ENCODE assay signal across 13 cellular contexts in the genomic region with DNA sequence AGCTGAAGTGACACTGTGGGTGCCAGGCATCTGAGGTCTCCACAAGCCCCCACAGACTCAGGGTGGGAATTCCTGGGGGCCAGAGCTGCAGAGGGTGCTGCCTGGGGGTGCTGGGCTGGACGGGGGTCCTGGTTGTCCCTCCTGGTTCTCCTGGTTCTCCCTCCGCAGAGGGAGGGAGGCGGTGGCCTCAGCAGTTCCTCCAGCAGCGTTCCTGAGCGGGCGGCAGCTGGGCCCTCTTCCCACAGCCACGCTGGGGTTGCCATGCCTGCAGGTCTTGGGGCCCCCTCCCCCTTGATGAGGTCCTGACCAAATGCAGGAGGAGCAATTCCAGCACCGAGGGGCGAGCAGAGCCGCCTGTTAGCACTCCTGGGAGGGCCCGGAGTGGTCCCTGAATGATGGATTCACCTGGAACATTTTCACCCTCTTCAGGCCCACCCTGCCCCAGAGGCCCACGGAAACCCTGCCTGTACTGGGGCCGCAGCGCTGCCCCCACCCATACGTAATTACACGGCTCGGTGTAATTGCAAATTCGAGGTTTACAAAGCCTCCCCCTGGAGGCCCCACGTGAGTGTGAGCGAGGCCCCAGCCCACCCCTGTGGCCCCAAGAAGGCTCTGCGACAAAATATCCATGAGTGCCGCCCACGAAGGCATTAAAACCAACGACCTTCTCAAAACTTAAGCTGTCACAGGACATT. TPM values are rescaled to one million over a fixed set of nuclear protein-coding genes. Genes with fewer than 3 reads are reported as not detected.
A peak's percentile ranks its signal among the peaks of the same experiment; 100 is the strongest.
DNase-seq lines count a peak whose midpoint lies in the region; ATAC-seq and TF ChIP-seq lines count a peak whose summit lies in the region.
"Had no signal": no experiment of that assay in that cellular context is flagged by ENCODE, and none has a peak within 500 bp of the region (broad histone marks: within the 10 kb centered on the region; RNA-seq: fewer than 3 reads in every experiment).

No MANE protein-coding gene starts in this region.

- peaks cover 24% of the 10 kb centered on the region for H3K36me3 Mint-ChIP-seq in CD8-positive, alpha-beta T cell
- no peaks in the 10 kb centered on the region for H3K36me3 Mint-ChIP-seq in endodermal cell (ENCODE audit: low read depth)
- H3K36me3 Mint-ChIP-seq: mesothelial cell of epicardium had no signal

- H3K4me3 Mint-ChIP-seq in CD8-positive, alpha-beta T cell: peak overlapping the region; percentile 91
- H3K4me3 Mint-ChIP-seq in endodermal cell: no peak overlapping the region
- H3K4me3 Mint-ChIP-seq: HFFc6, mesothelial cell of epicardium had no signal

- no peak for TF ChIP-seq CTCF in CD8-positive, alpha-beta T cell (IDR thresholded peaks at IDR 0.05)
- TF ChIP-seq CTCF in colonic mucosa (IDR thresholded peaks at IDR 0.05) (no peak), neutrophil (IDR thresholded peaks at IDR 0.05) (no peak), endodermal cell (conservative IDR thresholded peaks at IDR 0.05) (no peak)

- peaks cover 6% of the 10 kb centered on the region for H3K36me3 ChIP-seq in CD8-positive, alpha-beta T cell (ENCODE audit: insufficient read depth, low read length)
- H3K36me3 ChIP-seq in MG63 (no peaks in the 10 kb centered on the region), colonic mucosa (no peaks in the 10 kb centered on the region), neutrophil (peaks cover 34% of the 10 kb centered on the region), endodermal cell (ENCODE audit: control insufficient read depth, insufficient read depth, low read length) (no peaks in the 10 kb centered on the region)

- H3K4me1 ChIP-seq in CD8-positive, alpha-beta T cell (ENCODE audit: insufficient read depth, low read length): peaks cover 62% of the 10 kb centered on the region
- H3K4me1 ChIP-seq in colonic mucosa: peaks cover 3% of the 10 kb centered on the region
- H3K4me1 ChIP-seq in neutrophil (ENCODE audit: control insufficient read depth in 1 of 2, insufficient read depth in 1 of 2, low read depth in 1 of 2, low read length in 1 of 2): peaks cover 63 to 70% of the 10 kb centered on the region in 2 experiments
- no peaks in the 10 kb centered on the region for H3K4me1 ChIP-seq in endodermal cell (ENCODE audit: control insufficient read depth, insufficient read depth, low read length)

- CTCF ChIA-PET in CD8-positive, alpha-beta T cell (lab: Charles Lee): interaction anchor here (1.0 to 9.8 kb wide), 10 partner anchors 12 to 713 kb away, joined by 3 to 338 read pairs (median 14); no protein-coding TSS in a partner anchor

- H3K4me1 Mint-ChIP-seq in CD8-positive, alpha-beta T cell (ENCODE audit: low read depth): peaks cover 68% of the 10 kb centered on the region
- H3K4me1 Mint-ChIP-seq in endodermal cell: no peaks in the 10 kb centered on the region

- H3K27ac Mint-ChIP-seq in CD8-positive, alpha-beta T cell: peak overlapping the region; percentile 93
- H3K27ac Mint-ChIP-seq in endodermal cell: no peak overlapping the region
- H3K27ac Mint-ChIP-seq: HFFc6, mesothelial cell of epicardium had no signal

- no peaks in the 10 kb centered on the region for H3K9me3 ChIP-seq in CD8-positive, alpha-beta T cell (ENCODE audit: low read length)
- H3K9me3 ChIP-seq in MG63: no peaks in the 10 kb centered on the region
- H3K9me3 ChIP-seq in colonic mucosa: no peaks in the 10 kb centered on the region
- no peaks in the 10 kb centered on the region for H3K9me3 ChIP-seq in neutrophil
- no peaks in the 10 kb centered on the region for H3K9me3 ChIP-seq in endodermal cell (ENCODE audit: control insufficient read depth, low read length)

- ATAC-seq in CD8-positive, alpha-beta T cell: peak; percentile 10

- H3K27me3 Mint-ChIP-seq in CD8-positive, alpha-beta T cell (ENCODE audit: low read depth): no peaks in the 10 kb centered on the region
- H3K27me3 Mint-ChIP-seq in endodermal cell (ENCODE audit: insufficient read depth): peaks cover 3% of the 10 kb centered on the region

- WGBS in endodermal cell (ENCODE audit: insufficient coverage in 1 of 2, insufficient read length in 1 of 2), 2 experiments: 80 to 83% methylated on average over 9 to 24 of the region's 24 CpGs

- peak overlapping the region; percentile 82 for H3K4me3 ChIP-seq in CD8-positive, alpha-beta T cell (ENCODE audit: low read depth, low read length)
- H3K4me3 ChIP-seq in MG63: peak overlapping the region; percentile 39
- peak overlapping the region; percentile 13 for H3K4me3 ChIP-seq in colonic mucosa
- H3K4me3 ChIP-seq in neutrophil (ENCODE audit: low read depth in 1 of 2, low read length in 1 of 2): peak overlapping the region; percentile 63 to 77
- no peak overlapping the region for H3K4me3 ChIP-seq in endodermal cell (ENCODE audit: low read length)

- H3K27ac ChIP-seq in CD8-positive, alpha-beta T cell (ENCODE audit: low read depth, low read length): peak overlapping the region; percentile 57
- H3K27ac ChIP-seq in colonic mucosa (no peak overlapping the region), neutrophil (peak overlapping the region; percentile 97), endodermal cell (ENCODE audit: low read depth, low read length) (no peak overlapping the region)

- H3K9ac ChIP-seq in colonic mucosa (ENCODE audit: low read depth in 2 of 2, low read length in 2 of 2): peak overlapping the region in 1 of 2 donors; percentile 8
- H3K9ac ChIP-seq in endodermal cell (ENCODE audit: extremely low read depth, low read length, poor library complexity, severe bottlenecking): no peak overlapping the region

- intact Hi-C loops in CD8-positive, alpha-beta T cell (cut with DNase I, micrococcal nuclease): loop anchor here in 1 of 2 experiments (2.0 to 5.0 kb wide), 3 partner anchors 76 to 584 kb away; a partner anchor contains a TSS
- intact Hi-C loops in colonic mucosa (cut with DNase I): no loop called here

- H3K9me3 Mint-ChIP-seq in CD8-positive, alpha-beta T cell: no peaks in the 10 kb centered on the region
- H3K9me3 Mint-ChIP-seq in endodermal cell: no peaks in the 10 kb centered on the region
- H3K9me3 Mint-ChIP-seq: HFFc6, mesothelial cell of epicardium had no signal

- DNase-seq in CD8-positive, alpha-beta T cell: peak in 4 of 7 experiments; percentile 21 to 63 (median 40)
- DNase-seq in MG63 (no peak), colonic mucosa (no peak), NCI-H82 (lab: John Stamatoyannopoulos, UW) (no peak), glomerular visceral epithelial cell (ENCODE audit: extremely low spot score) (no peak), NCI-H1105 treated with DMSO at 0.1 percent for 48 hours (lab: John Stamatoyannopoulos, UW) (no peak), endodermal cell (no peak)
- DNase-seq: HFFc6, NCI-H2171 had no signal

- H3K27me3 ChIP-seq in CD8-positive, alpha-beta T cell (ENCODE audit: insufficient read depth, low read length): no peaks in the 10 kb centered on the region
- H3K27me3 ChIP-seq in MG63 (no peaks in the 10 kb centered on the region), colonic mucosa (no peaks in the 10 kb centered on the region), neutrophil (no peaks in the 10 kb centered on the region), endodermal cell (ENCODE audit: control insufficient read depth, insufficient read depth, low read length, poor library complexity, severe bottlenecking) (no peaks in the 10 kb centered on the region)

- POLR2A ChIA-PET in CD8-positive, alpha-beta T cell (lab: Charles Lee): interaction anchor here (1.0 to 6.4 kb wide), 7 partner anchors 9 to 119 kb away, joined by 4 to 48 read pairs (median 23); a partner anchor contains a TSS

RNA-seq across cellular contexts. Expression of a gene that starts 0.6 kb away (rescaled TPM):
- total RNA-seq in CD8-positive, alpha-beta T cell: 10 to 100 TPM; 38.2 to 40.2 TPM
- total RNA-seq in MG63 (2014; rRNA removed; shearing (Covaris generic); ENCODE audit: low replicate concordance): 8.4 and 18.1 TPM in 2 replicates
- total RNA-seq in colonic mucosa: under 1 TPM; 0.11 to 0.52 TPM
- under 1 TPM in 1 of 2 donors, not detected in 1; 0.20 TPM for total RNA-seq in endodermal cell
- polyA plus RNA-seq in endodermal cell (2013, experiment 1 of 2): not detected
- polyA plus RNA-seq in endodermal cell (2013, experiment 2 of 2): not detected
- total RNA-seq: HFFc6 had no signal

RNA-seq across cellular contexts. Expression of a gene that starts 0.7 kb away (rescaled TPM):
- total RNA-seq in CD8-positive, alpha-beta T cell: 100 to 1,000 TPM; 145 to 147 TPM
- 4.3 and 6.0 TPM in 2 replicates for total RNA-seq in MG63 (2014; rRNA removed; shearing (Covaris generic); ENCODE audit: low replicate concordance)
- total RNA-seq in colonic mucosa: under 1 TPM; 0.40 to 0.62 TPM
- not detected for total RNA-seq in endodermal cell
- not detected for polyA plus RNA-seq in endodermal cell (2013, experiment 1 of 2)
- 0.70 TPM for polyA plus RNA-seq in endodermal cell (2013, experiment 2 of 2)
- total RNA-seq: HFFc6 had no signal

RNA-seq across cellular contexts. Expression of a gene that starts 30.7 kb away (rescaled TPM):
- not detected for total RNA-seq in CD8-positive, alpha-beta T cell
- total RNA-seq in MG63 (2014; rRNA removed; shearing (Covaris generic); ENCODE audit: low replicate concordance): not detected in 2 replicates
- 10 to 100 TPM in 1 of 2 donors, 1 to 10 TPM in 1; 4.8 to 16.4 TPM for total RNA-seq in colonic mucosa
- not detected for total RNA-seq in endodermal cell
- 1.2 TPM for polyA plus RNA-seq in endodermal cell (2013, experiment 1 of 2)
- 1.1 TPM for polyA plus RNA-seq in endodermal cell (2013, experiment 2 of 2)
- total RNA-seq: HFFc6; T-helper 1 cell treated with Interleukin-12 subunit alpha and Interleukin-12 subunit beta and Interleukin-4 antibody, amounts not matched to agents 30 ng/mL and 1 ng/mL, for 36 hours had no signal
- polyA plus RNA-seq: aorta had no signal

Comparison
In these comparisons a context has a peak if more than half of its experiments do, and no peak if none do; other contexts are left out.
1. DNase-seq: peak in CD8-positive, alpha-beta T cell (4 of 7); none in MG63 (single experiment), colonic mucosa (single experiment), NCI-H82 (single experiment), glomerular visceral epithelial cell (single experiment), NCI-H1105 treated with DMSO at 0.1 percent for 48 hours (single experiment) and endodermal cell (single experiment).
2. H3K27ac ChIP-seq: peak in CD8-positive, alpha-beta T cell (single experiment) and neutrophil (single experiment); none in colonic mucosa (single experiment) and endodermal cell (single experiment).
3. RNA of a gene that starts 0.7 kb away (total RNA-seq): 145 to 147 TPM in CD8-positive, alpha-beta T cell; 4.3 to 6.0 TPM in MG63, 0.40 to 0.62 TPM in colonic mucosa and not detected in endodermal cell; every median in the first group is over 10 times any median in the second.